11 cellular contexts compared by ENCODE assay signal in genomic region chr2:74566423-74567085, GRCh38. TPM values are rescaled to one million over a fixed set of nuclear protein-coding genes. Genes with fewer than 3 reads are reported as not detected.
A peak's percentile ranks its signal among the peaks of the same experiment; 100 is the strongest.
DNase-seq lines count a peak whose midpoint lies in the region; ATAC-seq and TF ChIP-seq lines count a peak whose summit lies in the region.
"Had no signal": no experiment of that assay in that cellular context is flagged by ENCODE, and none has a peak within 500 bp of the region (broad histone marks: within the 10 kb centered on the region; RNA-seq: fewer than 3 reads in every experiment).

No MANE protein-coding gene starts in this region.

- ATAC-seq in HG02610 (IDR thresholded peaks at IDR 0.05; ENCODE audit: unreplicated experiment) = peak; percentile 30
- ATAC-seq in GM19397 (IDR thresholded peaks at IDR 0.05; ENCODE audit: unreplicated experiment) = no peak
- no peak for ATAC-seq in HG03354 (IDR thresholded peaks at IDR 0.05; ENCODE audit: poor library complexity, severe bottlenecking, unreplicated experiment)

- DNase-seq in ELR (ENCODE audit: low read depth) (peak; percentile 85), adipocyte (ENCODE audit: low read depth) (peak; percentile 92), myocyte (ENCODE audit: low read depth) (peak; percentile 33), GM10248 (ENCODE audit: extremely low spot score) (no peak), ovary (no peak)
- DNase-seq: activated naive CD4-positive, alpha-beta T cell treated with anti-CD3 and anti-CD28 coated beads, Interleukin-2, amount 50 U/mL, for 16 hours; NCI-H1092; pancreas had no signal

- no peaks in the 10 kb centered on the region for H3K36me3 ChIP-seq in adipocyte (ENCODE audit: control insufficient read depth, insufficient read depth, low read length, severe bottlenecking)
- no peaks in the 10 kb centered on the region for H3K36me3 ChIP-seq in ovary
- H3K36me3 ChIP-seq: pancreas had no signal

- TF ChIP-seq POLR2A in ovary (IDR thresholded peaks at IDR 0.05) = no peak

- POLR2A ChIA-PET in GM10248 (lab: Yijun Ruan, JAX) = no interaction called here

- CTCF ChIA-PET in GM10248 (lab: Yijun Ruan, JAX) = interaction anchor here (1.4 to 4.2 kb wide), 6 partner anchors 11 to 92 kb away, joined by 5 to 39 read pairs (median 8); no protein-coding TSS in a partner anchor

- no peak overlapping the region for H3K9ac ChIP-seq in adipocyte (ENCODE audit: low read length)

- no peak overlapping the region for H3K4me3 ChIP-seq in adipocyte (ENCODE audit: low read length)
- no peak overlapping the region for H3K4me3 ChIP-seq in ovary
- H3K4me3 ChIP-seq: pancreas had no signal

- no peak for TF ChIP-seq EP300 in ovary (IDR thresholded peaks at IDR 0.05)

- no peaks in the 10 kb centered on the region for H3K9me3 ChIP-seq in adipocyte (ENCODE audit: control insufficient read depth, low read length)
- H3K9me3 ChIP-seq in ovary = no peaks in the 10 kb centered on the region
- H3K9me3 ChIP-seq: pancreas had no signal

- intact Hi-C loops in ovary (cut with DNase I) = no loop called here

- H3K27ac ChIP-seq in ovary = no peak overlapping the region
- H3K27ac ChIP-seq: pancreas had no signal

- 68 to 71% (median 68%) methylated on average over 5 of the region's 5 CpGs for WGBS in ovary, 3 donors

- H3K27me3 ChIP-seq in adipocyte (replicated peaks; ENCODE audit: control insufficient read depth, insufficient read depth, low read length) (no peaks in the 10 kb centered on the region), ovary (no peaks in the 10 kb centered on the region)
- H3K27me3 ChIP-seq: pancreas had no signal

- H3K4me1 ChIP-seq in adipocyte (ENCODE audit: control insufficient read depth, insufficient read depth, low read length) (peaks cover 42% of the 10 kb centered on the region), ovary (ENCODE audit: insufficient read depth) (no peaks in the 10 kb centered on the region)
- H3K4me1 ChIP-seq: pancreas had no signal

- no peak for TF ChIP-seq CTCF in GM10248 (IDR thresholded peaks at IDR 0.05; ENCODE audit: control extremely low read depth, extremely low read depth, low read depth, missing control alignments)
- no peak for TF ChIP-seq CTCF in ovary (IDR thresholded peaks at IDR 0.05)

RNA-seq across cellular contexts. Expression of gene DOK1, which starts 12.0 kb away (rescaled TPM):
- total RNA-seq in myocyte (9.5 and 10.5 TPM in 2 replicates), ovary (10 to 100 TPM in 6 of 7 donors, 1 to 10 TPM in 1; 9.4 to 16.0 (median 13.6) TPM)
- 25.2 TPM for polyA plus RNA-seq in myocyte (2012)
- polyA plus RNA-seq in ovary = 10 to 100 TPM in 1 of 2 donors, 1 to 10 TPM in 1; 6.5 to 11.8 TPM

RNA-seq across cellular contexts. Expression of gene LOXL3, which starts 12.8 kb away (rescaled TPM):
- total RNA-seq in myocyte (3.4 and 5.7 TPM in 2 replicates), ovary (1 to 10 TPM; 2.3 to 5.9 (median 4.4) TPM)
- polyA plus RNA-seq in myocyte (2012) = 11.4 TPM
- 1 to 10 TPM; 3.7 to 8.5 TPM for polyA plus RNA-seq in ovary

RNA-seq across cellular contexts. Expression of gene HTRA2, which starts 36.8 kb away (rescaled TPM):
- total RNA-seq in myocyte (33.8 and 41.9 TPM in 2 replicates), ovary (10 to 100 TPM; 28.7 to 47.6 (median 36.4) TPM)
- polyA plus RNA-seq in myocyte (2012) = 51.8 TPM
- 10 to 100 TPM; 37.5 to 38.9 TPM for polyA plus RNA-seq in ovary

RNA-seq across cellular contexts. Expression of gene AUP1, which starts 37.0 kb away (rescaled TPM):
- total RNA-seq in myocyte = 111 and 125 TPM in 2 replicates
- 117 TPM for polyA plus RNA-seq in myocyte (2012)
- 100 to 1,000 TPM in 1 of 7 donors, 10 to 100 TPM in 6; 57.1 to 101 (median 70.4) TPM for total RNA-seq in ovary
- 10 to 100 TPM; 65.8 to 87.1 TPM for polyA plus RNA-seq in ovary

RNA-seq across cellular contexts. Expression of gene DQX1, which starts 40.5 kb away (rescaled TPM):
- total RNA-seq in myocyte (not detected in 2 replicates), ovary (1 to 10 TPM in 1 of 7 donors, under 1 TPM in 2, not detected in 4; 0.20 to 1.1 (median 0.24) TPM)
- polyA plus RNA-seq in myocyte (2012) = 0.06 TPM
- under 1 TPM in 1 of 2 donors, not detected in 1; 0.06 TPM for polyA plus RNA-seq in ovary

Comparison
In these comparisons a context has a peak if more than half of its experiments do, and no peak if none do; other contexts are left out.
1. DNase-seq: peak in ELR (single experiment), adipocyte (single experiment) and myocyte (single experiment); none in GM10248 (single experiment) and ovary (0 of 5).